10 cellular contexts compared by ENCODE assay signal in the genomic region with DNA sequence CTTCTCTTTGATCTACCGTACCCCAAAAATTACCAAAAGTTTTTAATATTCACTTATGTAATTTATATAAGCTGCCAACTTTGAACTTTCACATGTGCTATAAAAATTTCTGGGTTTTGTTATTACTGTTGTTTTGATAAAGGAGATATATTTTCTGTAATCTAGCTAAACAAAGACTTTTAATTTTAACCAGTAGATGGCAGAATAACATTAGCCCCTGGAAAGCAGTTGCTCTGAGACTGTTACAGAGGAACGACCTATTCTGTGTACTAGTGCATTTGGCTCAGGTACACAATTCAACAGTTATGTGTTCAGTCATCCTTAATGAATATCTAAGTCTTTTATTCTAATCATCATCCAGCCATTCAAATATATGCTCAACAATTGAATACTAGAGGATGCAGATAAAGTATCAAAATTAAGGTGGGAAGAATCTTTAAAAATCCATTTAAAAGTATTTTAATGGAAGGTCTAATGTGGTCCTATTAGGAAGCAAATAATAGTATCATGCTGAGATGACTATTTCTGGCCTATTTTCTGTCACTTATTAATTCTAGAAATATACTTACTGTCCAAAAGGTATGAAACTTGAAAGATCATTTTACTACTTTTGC. TPM values are rescaled to one million over a fixed set of nuclear protein-coding genes. Genes with fewer than 3 reads are reported as not detected.
DNase-seq lines count a peak whose midpoint lies in the region; ATAC-seq and TF ChIP-seq lines count a peak whose summit lies in the region.
"Had no signal": no experiment of that assay in that cellular context is flagged by ENCODE, and none has a peak within 500 bp of the region (broad histone marks: within the 10 kb centered on the region; RNA-seq: fewer than 3 reads in every experiment).

No MANE protein-coding gene starts in this region.

- no peak overlapping the region for H3K27ac ChIP-seq in CD4-positive, alpha-beta T cell (ENCODE audit: low read depth, low read length)
- H3K27ac ChIP-seq in liver (ENCODE audit: low read depth in 1 of 2, low read length in 2 of 2): no peak overlapping the region
- H3K27ac ChIP-seq: SJCRH30 had no signal

- H3K9me3 ChIP-seq in CD4-positive, alpha-beta T cell (ENCODE audit: control insufficient read depth, low read length): no peaks in the 10 kb centered on the region
- no peaks in the 10 kb centered on the region for H3K9me3 ChIP-seq in liver (ENCODE audit: control insufficient read depth in 4 of 4, low read length in 3 of 4)
- H3K9me3 ChIP-seq: SJCRH30 had no signal

- H3K36me3 ChIP-seq in liver (ENCODE audit: control insufficient read depth in 4 of 4, insufficient read depth in 3 of 4, low read depth in 1 of 4, low read length in 3 of 4): peaks cover 4 to 9% (median 8%) of the 10 kb centered on the region in 4 donors
- H3K36me3 ChIP-seq: SJCRH30 had no signal

- H3K4me1 Mint-ChIP-seq in CD4-positive, alpha-beta T cell (ENCODE audit: low read depth): peaks cover 70% of the 10 kb centered on the region
- peaks cover 29% of the 10 kb centered on the region for H3K4me1 Mint-ChIP-seq in activated T-helper 1 cell treated with anti-CD3 and anti-CD28 coated beads, Interleukin-12 subunit alpha, Interleukin-12 subunit beta, Interleukin-2, Interleukin-4 antibody, amounts not matched to agents 30 ng/mL and 10 ng/mL and 1 ng/mL, durations not matched to agents 14 hours and 24 hours and 36 hours (ENCODE audit: low read depth)

- H3K9ac ChIP-seq in liver (ENCODE audit: low read depth in 1 of 2, low read length in 2 of 2): no peak overlapping the region

- no peaks in the 10 kb centered on the region for H3K27me3 ChIP-seq in CD4-positive, alpha-beta T cell (ENCODE audit: control insufficient read depth, insufficient read depth, low read length)
- H3K27me3 ChIP-seq in liver (ENCODE audit: control insufficient read depth in 4 of 4, insufficient read depth in 4 of 4, low read length in 3 of 4): no peaks in the 10 kb centered on the region
- H3K27me3 ChIP-seq: SJCRH30 had no signal

- 39% methylated on average over 2 of the region's 2 CpGs for WGBS in liver

- H3K4me1 ChIP-seq in liver (ENCODE audit: control insufficient read depth in 4 of 4, insufficient read depth in 4 of 4, low read length in 3 of 4): peaks cover 1 to 7% (median 3%) of the 10 kb centered on the region in 4 donors
- H3K4me1 ChIP-seq: SJCRH30 had no signal

- no peaks in the 10 kb centered on the region for H3K9me3 Mint-ChIP-seq in CD4-positive, alpha-beta T cell
- no peaks in the 10 kb centered on the region for H3K9me3 Mint-ChIP-seq in activated T-helper 1 cell treated with anti-CD3 and anti-CD28 coated beads, Interleukin-12 subunit alpha, Interleukin-12 subunit beta, Interleukin-2, Interleukin-4 antibody, amounts not matched to agents 30 ng/mL and 10 ng/mL and 1 ng/mL, durations not matched to agents 14 hours and 24 hours and 36 hours

- peak overlapping the region; percentile 60 for H3K4me3 Mint-ChIP-seq in CD4-positive, alpha-beta T cell
- no peak overlapping the region for H3K4me3 Mint-ChIP-seq in activated T-helper 1 cell treated with anti-CD3 and anti-CD28 coated beads, Interleukin-12 subunit alpha, Interleukin-12 subunit beta, Interleukin-2, Interleukin-4 antibody, amounts not matched to agents 30 ng/mL and 10 ng/mL and 1 ng/mL, durations not matched to agents 14 hours and 24 hours and 36 hours

- DNase-seq in CD4-positive, alpha-beta T cell: no peak
- DNase-seq in NCI-H345 treated with DMSO at 0.1 percent for 48 hours (lab: John Stamatoyannopoulos, UW; ENCODE audit: unreplicated experiment) (peak; percentile 32), cardiac fibroblast (ENCODE audit: low read depth in 2 of 2) (peak; percentile 60), NOMO-1 treated with DMSO at 0.1 percent for 48 hours (lab: John Stamatoyannopoulos, UW; ENCODE audit: unreplicated experiment) (no peak)
- DNase-seq in activated T-helper 1 cell treated with anti-CD3 and anti-CD28 coated beads, Interleukin-12 subunit alpha, Interleukin-12 subunit beta, Interleukin-2, Interleukin-4 antibody, amounts not matched to agents 30 ng/mL and 10 ng/mL and 1 ng/mL, durations not matched to agents 14 hours and 24 hours and 36 hours (ENCODE audit: low spot score): no peak

- POLR2A ChIA-PET in CD4-positive, alpha-beta T cell (lab: Charles Lee): interaction anchor here (0.6 to 1.6 kb wide), 5 partner anchors 9 to 128 kb away, joined by 3 to 17 read pairs (median 4); partner anchors contain the start of gene KLHL9

- peak; percentile 91 to 92 for TF ChIP-seq RAD21 in liver (IDR thresholded peaks at IDR 0.05)

- no peaks in the 10 kb centered on the region for H3K27me3 Mint-ChIP-seq in CD4-positive, alpha-beta T cell
- no peaks in the 10 kb centered on the region for H3K27me3 Mint-ChIP-seq in activated T-helper 1 cell treated with anti-CD3 and anti-CD28 coated beads, Interleukin-12 subunit alpha, Interleukin-12 subunit beta, Interleukin-2, Interleukin-4 antibody, amounts not matched to agents 30 ng/mL and 10 ng/mL and 1 ng/mL, durations not matched to agents 14 hours and 24 hours and 36 hours (ENCODE audit: insufficient read depth)

- peak; percentile 91 for ATAC-seq in CD4-positive, alpha-beta T cell (ENCODE audit: poor library complexity)
- ATAC-seq in GM18861 (IDR thresholded peaks at IDR 0.05; ENCODE audit: unreplicated experiment) (peak; percentile 81), HG03039 (IDR thresholded peaks at IDR 0.05; ENCODE audit: unreplicated experiment) (peak; percentile 66)

- H3K36me3 Mint-ChIP-seq in CD4-positive, alpha-beta T cell (ENCODE audit: low read depth): peaks cover 57% of the 10 kb centered on the region
- peaks cover 38% of the 10 kb centered on the region for H3K36me3 Mint-ChIP-seq in activated T-helper 1 cell treated with anti-CD3 and anti-CD28 coated beads, Interleukin-12 subunit alpha, Interleukin-12 subunit beta, Interleukin-2, Interleukin-4 antibody, amounts not matched to agents 30 ng/mL and 10 ng/mL and 1 ng/mL, durations not matched to agents 14 hours and 24 hours and 36 hours (ENCODE audit: low read depth)

- CTCF ChIA-PET in CD4-positive, alpha-beta T cell (lab: Charles Lee): interaction anchor here (0.6 to 2.8 kb wide), 21 partner anchors 8 to 462 kb away, joined by 3 to 34 read pairs (median 4); partner anchors contain the start of gene KLHL9

- intact Hi-C loops in CD4-positive, alpha-beta T cell (cut with DNase I, micrococcal nuclease): loop anchor here (1.0 to 10.0 kb wide), 6 partner anchors 70 to 708 kb away; no protein-coding TSS in a partner anchor
- intact Hi-C loops in activated T-helper 1 cell treated with anti-CD3 and anti-CD28 coated beads, Interleukin-12 subunit alpha, Interleukin-12 subunit beta, Interleukin-2, Interleukin-4 antibody, amounts not matched to agents 30 ng/mL and 10 ng/mL and 1 ng/mL, durations not matched to agents 14 hours and 24 hours and 36 hours (cut with micrococcal nuclease): loop anchor here (1.0 to 5.0 kb wide), 8 partner anchors 9 to 463 kb away; partner anchors contain the start of gene KLHL9

- peak overlapping the region; percentile 7 for H3K27ac Mint-ChIP-seq in CD4-positive, alpha-beta T cell
- H3K27ac Mint-ChIP-seq in activated T-helper 1 cell treated with anti-CD3 and anti-CD28 coated beads, Interleukin-12 subunit alpha, Interleukin-12 subunit beta, Interleukin-2, Interleukin-4 antibody, amounts not matched to agents 30 ng/mL and 10 ng/mL and 1 ng/mL, durations not matched to agents 14 hours and 24 hours and 36 hours: no peak overlapping the region

- H3K4me3 ChIP-seq in cardiac fibroblast (replicated peaks in 1 of 2; ENCODE audit: low read depth in 2 of 2, low read length in 2 of 2): no peak overlapping the region
- no peak overlapping the region for H3K4me3 ChIP-seq in liver (ENCODE audit: low read depth in 1 of 3, low read length in 3 of 3)
- H3K4me3 ChIP-seq: SJCRH30 had no signal

- TF ChIP-seq CTCF in CD4-positive, alpha-beta T cell (IDR thresholded peaks at IDR 0.05): peak; percentile 79
- TF ChIP-seq CTCF in cardiac fibroblast (IDR thresholded peaks at IDR 0.05; ENCODE audit: low read depth, low read length) (peak; percentile 66), liver (IDR thresholded peaks at IDR 0.05; ENCODE audit: low read depth, low read length, missing input control) (peak; percentile 66)

TF ChIP-seq in liver, 16 proteins besides CTCF, POLR2A, EP300 and RAD21 (continues in another document):
- TF ChIP-seq FOXA1 (IDR thresholded peaks at IDR 0.05): no peak
- no peak for TF ChIP-seq FOXA2 (IDR thresholded peaks at IDR 0.05)

RNA-seq across cellular contexts. Expression of gene KLHL9, which starts 8.6 kb away (rescaled TPM):
- total RNA-seq in CD4-positive, alpha-beta T cell: 10 to 100 TPM; 11.9 to 12.0 TPM
- total RNA-seq in liver: 10 to 100 TPM; 14.0 to 14.5 TPM
- 1 to 10 TPM; 5.6 to 5.7 TPM for polyA plus RNA-seq in liver
- total RNA-seq in activated T-helper 1 cell treated with anti-CD3 and anti-CD28 coated beads, Interleukin-12 subunit alpha, Interleukin-12 subunit beta, Interleukin-2, Interleukin-4 antibody, amounts not matched to agents 30 ng/mL and 10 ng/mL and 1 ng/mL, durations not matched to agents 14 hours and 24 hours and 36 hours: 14.1 and 15.6 TPM in 2 replicates

RNA-seq across cellular contexts. Expression of gene IFNA5, which starts 21.5 kb away (rescaled TPM):
- total RNA-seq in CD4-positive, alpha-beta T cell: not detected
- under 1 TPM in 1 of 2 donors, not detected in 1; 0.25 TPM for total RNA-seq in liver
- not detected for polyA plus RNA-seq in liver
- total RNA-seq in activated T-helper 1 cell treated with anti-CD3 and anti-CD28 coated beads, Interleukin-12 subunit alpha, Interleukin-12 subunit beta, Interleukin-2, Interleukin-4 antibody, amounts not matched to agents 30 ng/mL and 10 ng/mL and 1 ng/mL, durations not matched to agents 14 hours and 24 hours and 36 hours: not detected in 2 replicates
- total RNA-seq: pulmonary artery endothelial cell, SJCRH30 had no signal

RNA-seq across cellular contexts. Expression of gene IFNA6, which starts 24.1 kb away (rescaled TPM):
- total RNA-seq in CD4-positive, alpha-beta T cell: not detected
- total RNA-seq in liver: not detected
- not detected for polyA plus RNA-seq in liver
- not detected in 2 replicates for total RNA-seq in activated T-helper 1 cell treated with anti-CD3 and anti-CD28 coated beads, Interleukin-12 subunit alpha, Interleukin-12 subunit beta, Interleukin-2, Interleukin-4 antibody, amounts not matched to agents 30 ng/mL and 10 ng/mL and 1 ng/mL, durations not matched to agents 14 hours and 24 hours and 36 hours
- total RNA-seq: pulmonary artery endothelial cell, SJCRH30 had no signal

RNA-seq across cellular contexts. Expression of gene IFNA13, which starts 41.2 kb away (rescaled TPM):
- not detected for total RNA-seq in CD4-positive, alpha-beta T cell
- not detected for total RNA-seq in liver
- not detected for polyA plus RNA-seq in liver
- total RNA-seq in activated T-helper 1 cell treated with anti-CD3 and anti-CD28 coated beads, Interleukin-12 subunit alpha, Interleukin-12 subunit beta, Interleukin-2, Interleukin-4 antibody, amounts not matched to agents 30 ng/mL and 10 ng/mL and 1 ng/mL, durations not matched to agents 14 hours and 24 hours and 36 hours: not detected in 2 replicates
- total RNA-seq: pulmonary artery endothelial cell, SJCRH30 had no signal

RNA-seq across cellular contexts. Expression of gene IFNA2, which starts 58.6 kb away (rescaled TPM):
- not detected for total RNA-seq in CD4-positive, alpha-beta T cell
- not detected for total RNA-seq in liver
- polyA plus RNA-seq in liver: not detected
- not detected in 2 replicates for total RNA-seq in activated T-helper 1 cell treated with anti-CD3 and anti-CD28 coated beads, Interleukin-12 subunit alpha, Interleukin-12 subunit beta, Interleukin-2, Interleukin-4 antibody, amounts not matched to agents 30 ng/mL and 10 ng/mL and 1 ng/mL, durations not matched to agents 14 hours and 24 hours and 36 hours
- total RNA-seq: pulmonary artery endothelial cell, SJCRH30 had no signal

Comparison
In these comparisons a context has a peak if more than half of its experiments do, and no peak if none do; other contexts are left out.
1. DNase-seq: peak in NCI-H345 treated with DMSO at 0.1 percent for 48 hours (single experiment) and cardiac fibroblast (2 of 2); none in CD4-positive, alpha-beta T cell (0 of 10), activated T-helper 1 cell treated with anti-CD3 and anti-CD28 coated beads, Interleukin-12 subunit alpha, Interleukin-12 subunit beta, Interleukin-2, Interleukin-4 antibody, amounts not matched to agents 30 ng/mL and 10 ng/mL and 1 ng/mL, durations not matched to agents 14 hours and 24 hours and 36 hours (single experiment) and NOMO-1 treated with DMSO at 0.1 percent for 48 hours (single experiment).
2. Peak in every context shown above with its lines, with median percentiles within 50 percentile points of each other: ATAC-seq and CTCF ChIP-seq.